ENCODE assay signal across 7 cellular contexts in genomic region chr9:33161589-33162132, GRCh38. TPM values are rescaled to one million over a fixed set of nuclear protein-coding genes. Genes with fewer than 3 reads are reported as not detected.
A peak's percentile ranks its signal among the peaks of the same experiment; 100 is the strongest.
DNase-seq lines count a peak whose midpoint lies in the region; ATAC-seq and TF ChIP-seq lines count a peak whose summit lies in the region.

No MANE protein-coding gene starts in this region.

- H3K27ac Mint-ChIP-seq in stimulated activated naive B cell treated with anti-CD40 and anti-IgM and Interleukin-4, amounts not matched to agents 10 μg/mL and 1 μg/mL and 100 μg/mL, for 72 hours = peak overlapping the region; percentile 97

- no peaks in the 10 kb centered on the region for H3K27me3 ChIP-seq in RWPE2 (ENCODE audit: insufficient read depth, poor library complexity, severe bottlenecking)
- no peaks in the 10 kb centered on the region for H3K27me3 ChIP-seq in right cardiac atrium (ENCODE audit: control insufficient read depth, insufficient read depth)

- H3K4me3 ChIP-seq in HEK293 (ENCODE audit: low read depth, low read length) = no peak overlapping the region
- peak overlapping the region; percentile 2 for H3K4me3 ChIP-seq in RWPE2 (ENCODE audit: severe bottlenecking)
- H3K4me3 ChIP-seq in right cardiac atrium (ENCODE audit: low read length) = no peak overlapping the region

- peak; percentile 17 for ATAC-seq in RWPE2 (ENCODE audit: low read depth)
- ATAC-seq in right cardiac atrium = no peak
- ATAC-seq in stimulated activated naive B cell treated with anti-CD40 and anti-IgM and Interleukin-4, amounts not matched to agents 10 μg/mL and 1 μg/mL and 100 μg/mL, for 72 hours (replicated peaks) = no peak
- no peak for ATAC-seq in GM18517 (IDR thresholded peaks at IDR 0.05; ENCODE audit: unreplicated experiment)
- no peak for ATAC-seq in HG02623 (IDR thresholded peaks at IDR 0.05; ENCODE audit: unreplicated experiment)

- H3K9me3 ChIP-seq in HEK293 (ENCODE audit: control insufficient read depth, insufficient read depth, low read depth, low read length) (no peaks in the 10 kb centered on the region), RWPE2 (ENCODE audit: severe bottlenecking) (no peaks in the 10 kb centered on the region), right cardiac atrium (ENCODE audit: control insufficient read depth, low read length) (no peaks in the 10 kb centered on the region)

- H3K4me1 ChIP-seq in HEK293 (ENCODE audit: control insufficient read depth, insufficient read depth, low read length) = peaks cover 44% of the 10 kb centered on the region
- H3K4me1 ChIP-seq in RWPE2 (ENCODE audit: insufficient read depth, poor library complexity, severe bottlenecking) = peaks cover 70% of the 10 kb centered on the region
- peaks cover 55% of the 10 kb centered on the region for H3K4me1 ChIP-seq in right cardiac atrium (ENCODE audit: control insufficient read depth, insufficient read depth, low read length)

- no peak for TF ChIP-seq CTCF in HEK293 (tag by site-specific recombination; IDR thresholded peaks at IDR 0.05)
- TF ChIP-seq CTCF in RWPE2 (IDR thresholded peaks at IDR 0.05; ENCODE audit: poor library complexity, severe bottlenecking) = no peak

- no peaks in the 10 kb centered on the region for H3K36me3 ChIP-seq in HEK293 (ENCODE audit: control insufficient read depth in 2 of 2, insufficient read depth in 1 of 2, low read length in 2 of 2)
- H3K36me3 ChIP-seq in RWPE2 (ENCODE audit: low read depth) = peaks cover 6% of the 10 kb centered on the region

- H3K4me3 Mint-ChIP-seq in stimulated activated naive B cell treated with anti-CD40 and anti-IgM and Interleukin-4, amounts not matched to agents 10 μg/mL and 1 μg/mL and 100 μg/mL, for 72 hours = peak overlapping the region; percentile 73 to 79

- CTCF ChIA-PET in HEK293 (lab: Yijun Ruan, JAX) = interaction anchor here (0.6 to 2.5 kb wide), 9 partner anchors 9 to 104 kb away, joined by 3 to 13 read pairs (median 3); no protein-coding TSS in a partner anchor

- H3K27ac ChIP-seq in HEK293 (ENCODE audit: extremely low read depth, low read depth, low read length) (peak overlapping the region; percentile 63; the same call in 1 of the 2 replicates), RWPE2 (ENCODE audit: poor library complexity, severe bottlenecking) (peak overlapping the region; percentile 99), right cardiac atrium (ENCODE audit: low read length) (peak overlapping the region; percentile 98)

- intact Hi-C loops in right cardiac atrium (cut with DNase I) = no loop called here

- H3K36me3 Mint-ChIP-seq in stimulated activated naive B cell treated with anti-CD40 and anti-IgM and Interleukin-4, amounts not matched to agents 10 μg/mL and 1 μg/mL and 100 μg/mL, for 72 hours = peaks cover 26 to 28% of the 10 kb centered on the region in 2 donors

- DNase-seq in RWPE2 (ENCODE audit: low spot score) = no peak
- DNase-seq in right cardiac atrium = no peak
- DNase-seq in stimulated activated naive B cell treated with anti-CD40 and anti-IgM and Interleukin-4, amounts not matched to agents 10 μg/mL and 1 μg/mL and 100 μg/mL, for 72 hours = no peak
- no peak for DNase-seq in AG20443 (ENCODE audit: low spot score)

- H3K27me3 Mint-ChIP-seq in stimulated activated naive B cell treated with anti-CD40 and anti-IgM and Interleukin-4, amounts not matched to agents 10 μg/mL and 1 μg/mL and 100 μg/mL, for 72 hours = no peaks in the 10 kb centered on the region

- peaks cover 63 to 83% of the 10 kb centered on the region in 2 donors for H3K4me1 Mint-ChIP-seq in stimulated activated naive B cell treated with anti-CD40 and anti-IgM and Interleukin-4, amounts not matched to agents 10 μg/mL and 1 μg/mL and 100 μg/mL, for 72 hours

- WGBS in right cardiac atrium = 34% methylated on average over 1 of the region's 1 CpG

- H3K9me3 Mint-ChIP-seq in stimulated activated naive B cell treated with anti-CD40 and anti-IgM and Interleukin-4, amounts not matched to agents 10 μg/mL and 1 μg/mL and 100 μg/mL, for 72 hours = no peaks in the 10 kb centered on the region

- POLR2A ChIA-PET in HEK293 (lab: Yijun Ruan, JAX) = interaction anchor here (0.7 to 5.7 kb wide), 6 partner anchors 10 to 136 kb away, joined by 3 to 33 read pairs (median 6); partner anchors contain the start of gene DNAJA1

TF ChIP-seq in HEK293, 187 proteins besides CTCF, POLR2A, EP300 and RAD21:
- no peak for TF ChIP-seq IKZF3 (tag by site-specific recombination; IDR thresholded peaks at IDR 0.05)
- TF ChIP-seq SP7 (tag by site-specific recombination; IDR thresholded peaks at IDR 0.05) = peak; percentile 96
- TF ChIP-seq KLF17 (tag by site-specific recombination; IDR thresholded peaks at IDR 0.05) = peak; percentile 46; the same call in 1 of the 2 replicates

RNA-seq across cellular contexts. Expression of gene B4GALT1, which starts 5.5 kb away (rescaled TPM):
- total RNA-seq in right cardiac atrium = 100 to 1,000 TPM in 1 of 4 donors, 10 to 100 TPM in 3; 44.0 to 137 (median 58.3) TPM
- 24.7 TPM for polyA plus RNA-seq in right cardiac atrium
